In genomic region chr3:14303336-14304100, GRCh38 we compare ENCODE assay signal across 1 cellular context.
TF ChIP-seq lines count a peak whose summit lies in the region.

No MANE protein-coding gene starts in this region.

TF ChIP-seq in GM23338, 12 proteins besides CTCF, POLR2A, EP300 and RAD21 (continued from another document):
- TF ChIP-seq CREB1 (CRISPR knock-in tag; IDR thresholded peaks at IDR 0.05; ENCODE audit: low read depth) = no peak
- no peak for TF ChIP-seq NANOG (IDR thresholded peaks at IDR 0.05; ENCODE audit: borderline replicate concordance)
- TF ChIP-seq, protein P1, sequence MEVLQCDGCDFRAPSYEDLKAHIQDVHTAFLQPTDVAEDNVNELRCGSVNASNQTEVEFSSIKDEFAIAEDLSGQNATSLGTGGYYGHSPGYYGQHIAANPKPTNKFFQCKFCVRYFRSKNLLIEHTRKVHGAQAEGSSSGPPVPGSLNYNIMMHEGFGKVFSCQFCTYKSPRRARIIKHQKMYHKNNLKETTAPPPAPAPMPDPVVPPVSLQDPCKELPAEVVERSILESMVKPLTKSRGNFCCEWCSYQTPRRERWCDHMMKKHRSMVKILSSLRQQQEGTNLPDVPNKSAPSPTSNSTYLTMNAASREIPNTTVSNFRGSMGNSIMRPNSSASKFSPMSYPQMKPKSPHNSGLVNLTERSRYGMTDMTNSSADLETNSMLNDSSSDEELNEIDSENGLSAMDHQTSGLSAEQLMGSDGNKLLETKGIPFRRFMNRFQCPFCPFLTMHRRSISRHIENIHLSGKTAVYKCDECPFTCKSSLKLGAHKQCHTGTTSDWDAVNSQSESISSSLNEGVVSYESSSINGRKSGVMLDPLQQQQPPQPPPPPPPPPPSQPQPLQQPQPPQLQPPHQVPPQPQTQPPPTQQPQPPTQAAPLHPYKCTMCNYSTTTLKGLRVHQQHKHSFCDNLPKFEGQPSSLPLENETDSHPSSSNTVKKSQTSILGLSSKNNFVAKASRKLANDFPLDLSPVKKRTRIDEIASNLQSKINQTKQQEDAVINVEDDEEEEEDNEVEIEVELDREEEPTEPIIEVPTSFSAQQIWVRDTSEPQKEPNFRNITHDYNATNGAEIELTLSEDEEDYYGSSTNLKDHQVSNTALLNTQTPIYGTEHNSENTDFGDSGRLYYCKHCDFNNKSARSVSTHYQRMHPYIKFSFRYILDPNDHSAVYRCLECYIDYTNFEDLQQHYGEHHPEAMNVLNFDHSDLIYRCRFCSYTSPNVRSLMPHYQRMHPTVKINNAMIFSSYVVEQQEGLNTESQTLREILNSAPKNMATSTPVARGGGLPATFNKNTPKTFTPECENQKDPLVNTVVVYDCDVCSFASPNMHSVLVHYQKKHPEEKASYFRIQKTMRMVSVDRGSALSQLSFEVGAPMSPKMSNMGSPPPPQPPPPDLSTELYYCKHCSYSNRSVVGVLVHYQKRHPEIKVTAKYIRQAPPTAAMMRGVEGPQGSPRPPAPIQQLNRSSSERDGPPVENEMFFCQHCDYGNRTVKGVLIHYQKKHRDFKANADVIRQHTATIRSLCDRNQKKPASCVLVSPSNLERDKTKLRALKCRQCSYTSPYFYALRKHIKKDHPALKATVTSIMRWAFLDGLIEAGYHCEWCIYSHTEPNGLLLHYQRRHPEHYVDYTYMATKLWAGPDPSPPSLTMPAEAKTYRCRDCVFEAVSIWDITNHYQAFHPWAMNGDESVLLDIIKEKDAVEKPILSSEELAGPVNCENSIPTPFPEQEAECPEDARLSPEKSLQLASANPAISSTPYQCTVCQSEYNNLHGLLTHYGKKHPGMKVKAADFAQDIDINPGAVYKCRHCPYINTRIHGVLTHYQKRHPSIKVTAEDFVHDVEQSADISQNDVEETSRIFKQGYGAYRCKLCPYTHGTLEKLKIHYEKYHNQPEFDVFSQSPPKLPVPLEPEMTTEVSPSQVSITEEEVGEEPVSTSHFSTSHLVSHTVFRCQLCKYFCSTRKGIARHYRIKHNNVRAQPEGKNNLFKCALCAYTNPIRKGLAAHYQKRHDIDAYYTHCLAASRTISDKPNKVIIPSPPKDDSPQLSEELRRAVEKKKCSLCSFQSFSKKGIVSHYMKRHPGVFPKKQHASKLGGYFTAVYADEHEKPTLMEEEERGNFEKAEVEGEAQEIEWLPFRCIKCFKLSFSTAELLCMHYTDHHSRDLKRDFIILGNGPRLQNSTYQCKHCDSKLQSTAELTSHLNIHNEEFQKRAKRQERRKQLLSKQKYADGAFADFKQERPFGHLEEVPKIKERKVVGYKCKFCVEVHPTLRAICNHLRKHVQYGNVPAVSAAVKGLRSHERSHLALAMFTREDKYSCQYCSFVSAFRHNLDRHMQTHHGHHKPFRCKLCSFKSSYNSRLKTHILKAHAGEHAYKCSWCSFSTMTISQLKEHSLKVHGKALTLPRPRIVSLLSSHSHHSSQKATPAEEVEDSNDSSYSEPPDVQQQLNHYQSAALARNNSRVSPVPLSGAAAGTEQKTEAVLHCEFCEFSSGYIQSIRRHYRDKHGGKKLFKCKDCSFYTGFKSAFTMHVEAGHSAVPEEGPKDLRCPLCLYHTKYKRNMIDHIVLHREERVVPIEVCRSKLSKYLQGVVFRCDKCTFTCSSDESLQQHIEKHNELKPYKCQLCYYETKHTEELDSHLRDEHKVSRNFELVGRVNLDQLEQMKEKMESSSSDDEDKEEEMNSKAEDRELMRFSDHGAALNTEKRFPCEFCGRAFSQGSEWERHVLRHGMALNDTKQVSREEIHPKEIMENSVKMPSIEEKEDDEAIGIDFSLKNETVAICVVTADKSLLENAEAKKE (CRISPR knock-in tag; IDR thresholded peaks at IDR 0.05) = no peak
- no peak for TF ChIP-seq STAT1 (IDR thresholded peaks at IDR 0.05; ENCODE audit: unreplicated experiment)
